Comparison of ENCODE assay signal across 8 cellular contexts in the genomic region with DNA sequence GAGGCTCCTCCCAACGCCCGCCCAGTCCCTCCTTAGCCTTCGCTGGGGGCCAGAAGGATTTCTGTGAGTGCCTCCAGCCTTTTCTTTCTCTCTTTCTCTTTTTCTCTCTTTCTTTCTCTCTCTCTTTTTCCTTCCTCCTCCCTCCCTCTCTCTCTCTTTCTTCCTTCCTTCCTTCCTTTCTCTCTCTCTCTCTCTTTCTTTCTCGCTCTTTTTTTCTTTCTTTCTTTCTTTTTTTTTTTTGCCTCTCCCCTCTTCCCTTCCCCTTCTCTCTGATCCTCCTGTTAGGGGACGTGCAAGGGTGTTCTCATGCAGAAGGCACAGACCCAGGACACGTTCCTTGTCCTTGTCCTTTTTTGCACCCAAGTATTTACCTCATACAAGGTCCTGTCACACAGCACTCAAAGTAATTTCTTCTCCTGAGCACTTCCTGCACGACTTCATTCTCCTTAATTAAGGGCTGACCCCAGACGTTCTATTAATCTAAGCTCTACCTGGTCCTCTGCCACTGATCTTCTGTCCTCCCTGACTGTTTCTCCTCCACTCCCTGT. TPM values are rescaled to one million over a fixed set of nuclear protein-coding genes. Genes with fewer than 3 reads are reported as not detected.
DNase-seq lines count a peak whose midpoint lies in the region; ATAC-seq and TF ChIP-seq lines count a peak whose summit lies in the region.

No MANE protein-coding gene starts in this region.

- H3K36me3 ChIP-seq in SK-N-MC (ENCODE audit: insufficient read depth, low read length), result no peaks in the 10 kb centered on the region

- no peak overlapping the region for H3K27ac ChIP-seq in SK-N-MC

- peak overlapping the region; percentile 36 for H3K27ac Mint-ChIP-seq in glutamatergic neuron (ENCODE audit: unreplicated experiment)

- peak overlapping the region; percentile 87 for H3K4me3 Mint-ChIP-seq in glutamatergic neuron (ENCODE audit: unreplicated experiment)

- peaks cover 4% of the 10 kb centered on the region for H3K27me3 Mint-ChIP-seq in glutamatergic neuron (ENCODE audit: unreplicated experiment)

- H3K4me1 Mint-ChIP-seq in glutamatergic neuron (ENCODE audit: low read depth, unreplicated experiment), result peaks cover 6% of the 10 kb centered on the region

- TF ChIP-seq CTCF in glutamatergic neuron (IDR thresholded peaks at IDR 0.05; ENCODE audit: partially characterized antibody, unreplicated experiment), result no peak

- H3K4me3 ChIP-seq in SK-N-MC, result peak overlapping the region; percentile 70

- no peaks in the 10 kb centered on the region for H3K9me3 ChIP-seq in SK-N-MC (ENCODE audit: low read depth, low read length)

- H3K36me3 Mint-ChIP-seq in glutamatergic neuron (ENCODE audit: unreplicated experiment), result no peaks in the 10 kb centered on the region

- H3K9ac ChIP-seq in SK-N-MC (ENCODE audit: insufficient read length), result no peak overlapping the region

- DNase-seq in NCI-H82 (lab: John Stamatoyannopoulos, UW) (peak; percentile 85), NCI-H82 treated with DMSO at 0.1 percent for 48 hours (lab: John Stamatoyannopoulos, UW; ENCODE audit: unreplicated experiment) (no peak), SK-N-MC (ENCODE audit: low read depth, low spot score) (no peak), glutamatergic neuron (peak; percentile 84), NCI-H128 (lab: John Stamatoyannopoulos, UW; ENCODE audit: unreplicated experiment) (no peak)
- peak; percentile 80 for DNase-seq in stimulated activated CD8-positive, alpha-beta memory T cell treated with anti-CD3 and anti-CD28 coated beads, Interleukin-4, amount 100 ng/mL, for 48 hours

- ATAC-seq in GM21367 (IDR thresholded peaks at IDR 0.05; ENCODE audit: unreplicated experiment) (no peak), GM19397 (IDR thresholded peaks at IDR 0.05; ENCODE audit: unreplicated experiment) (no peak)

- H3K9me3 Mint-ChIP-seq in glutamatergic neuron (ENCODE audit: unreplicated experiment), result peaks cover 5% of the 10 kb centered on the region

RNA-seq across cellular contexts. Expression of a gene that starts 0.3 kb away (rescaled TPM):
- total RNA-seq in glutamatergic neuron (ENCODE audit: unreplicated experiment), result 44.5 TPM

RNA-seq across cellular contexts. Expression of a gene that starts 31.7 kb away (rescaled TPM):
- 0.25 TPM for total RNA-seq in glutamatergic neuron (ENCODE audit: unreplicated experiment)

Comparison
In these comparisons a context has a peak if more than half of its experiments do, and no peak if none do; other contexts are left out.
1. DNase-seq: peak in NCI-H82 (single experiment), glutamatergic neuron (single experiment) and stimulated activated CD8-positive, alpha-beta memory T cell treated with anti-CD3 and anti-CD28 coated beads, Interleukin-4, amount 100 ng/mL, for 48 hours (single experiment); none in NCI-H82 treated with DMSO at 0.1 percent for 48 hours (single experiment), SK-N-MC (single experiment) and NCI-H128 (single experiment).